ENCODE assay signal across 16 cellular contexts in the genomic region with DNA sequence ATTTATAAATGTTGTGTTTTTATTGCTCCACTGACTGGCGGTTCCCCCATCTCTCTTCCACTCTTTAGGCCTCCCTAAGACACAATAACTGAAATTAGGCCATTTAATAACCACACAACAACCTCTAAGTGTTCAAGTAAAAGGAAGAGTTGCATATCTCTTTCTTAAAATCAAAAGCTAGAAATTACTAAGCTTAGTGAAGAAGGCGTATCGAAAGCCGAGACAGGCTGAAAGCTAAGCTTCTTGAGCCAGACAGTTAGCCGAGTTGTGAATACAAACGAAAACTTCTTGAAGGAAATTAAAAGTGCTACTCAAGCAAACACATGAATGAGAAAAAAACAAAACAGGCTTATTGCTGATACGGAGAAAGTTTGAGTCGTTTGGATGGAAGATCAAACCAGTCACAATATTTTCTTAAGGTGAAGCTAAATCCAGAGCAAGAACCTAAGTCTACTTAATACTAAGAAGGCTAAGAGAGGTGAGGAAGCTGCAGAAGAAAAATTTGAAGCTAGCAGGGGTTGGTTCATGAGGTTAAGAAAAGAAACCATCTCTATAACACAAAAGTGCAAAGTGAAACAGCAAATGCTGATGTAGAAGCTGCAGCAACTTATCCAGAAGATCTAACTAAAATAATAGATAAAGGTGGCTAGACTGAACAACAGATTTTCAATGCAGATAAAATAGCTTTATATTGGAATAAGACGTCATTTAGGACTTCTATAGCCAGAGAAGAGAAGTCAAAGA.
"Had no signal": no experiment of that assay in that cellular context is flagged by ENCODE, and none has a peak within 500 bp of the region (broad histone marks: within the 10 kb centered on the region; RNA-seq: fewer than 3 reads in every experiment).

No MANE protein-coding gene starts in this region.

- H3K4me1 ChIP-seq: breast epithelium had no signal

- DNase-seq: activated CD4-positive, alpha-beta memory T cell treated with anti-CD3 and anti-CD28 coated beads, Interleukin-2, amount 10 ng/mL, durations not matched to agents 7 days and 5 days; activated CD4-positive, alpha-beta T cell treated with anti-CD3 and anti-CD28 coated beads for 36 hours; activated CD8-positive, alpha-beta memory T cell treated with anti-CD3 and anti-CD28 coated beads, Interleukin-2, amount 50 U/mL, for 4 hours; activated T-cell treated with anti-CD3 and anti-CD28 coated beads, Interleukin-2, amount 50 U/mL, for 72 hours; aorta; endodermal cell; glutamatergic neuron; immature natural killer cell; left cardiac atrium; naive B cell; WERI-Rb-1 had no signal

- H3K36me3 ChIP-seq: breast epithelium, neutrophil, WERI-Rb-1 had no signal

- H3K9me3 ChIP-seq: breast epithelium, neutrophil had no signal

- H3K4me3 ChIP-seq: breast epithelium, lung, skin epidermis had no signal

- ATAC-seq: activated CD4-positive, alpha-beta T cell treated with anti-CD3 and anti-CD28 coated beads for 36 hours; left cardiac atrium had no signal

- H3K27ac ChIP-seq: breast epithelium, neutrophil, skin epidermis, WERI-Rb-1 had no signal

- FAIRE-seq: urothelium cell line had no signal

- H3K27me3 ChIP-seq: breast epithelium, neutrophil had no signal
